Comparison of ENCODE assay signal across 1 cellular context in the genomic region with DNA sequence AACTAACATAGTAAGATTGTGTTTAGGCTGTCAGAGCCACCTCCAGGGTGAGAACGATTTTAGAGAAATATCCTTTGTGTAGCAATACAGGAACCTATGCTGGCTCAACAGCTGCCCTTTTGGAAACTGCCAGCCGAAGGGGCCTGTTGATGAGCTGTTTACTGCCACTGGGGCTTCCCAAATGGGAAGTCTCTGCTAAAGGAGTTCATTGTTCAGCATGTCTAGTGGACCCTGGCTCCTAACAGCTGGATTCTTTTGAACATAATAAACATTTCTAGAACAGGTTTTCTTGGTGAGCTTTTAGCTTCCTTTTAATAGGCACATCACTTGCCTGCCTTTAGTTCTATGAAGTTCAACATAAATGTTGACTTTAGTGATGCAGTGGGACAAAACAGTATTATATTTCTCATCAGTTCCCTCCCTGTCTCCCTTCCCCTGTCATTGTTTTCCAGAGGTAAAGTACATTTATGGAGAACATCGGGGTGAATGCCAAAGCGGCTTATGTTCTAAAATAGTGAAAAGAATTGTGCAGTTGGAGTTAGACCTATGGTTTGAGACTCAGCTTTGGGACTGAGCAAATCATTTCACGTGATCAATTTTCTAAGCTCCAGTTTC.
TF ChIP-seq lines count a peak whose summit lies in the region.

No MANE protein-coding gene starts in this region.

TF ChIP-seq in GM23338, 12 proteins besides CTCF, POLR2A, EP300 and RAD21 (continued from another document):
- TF ChIP-seq, protein P1, sequence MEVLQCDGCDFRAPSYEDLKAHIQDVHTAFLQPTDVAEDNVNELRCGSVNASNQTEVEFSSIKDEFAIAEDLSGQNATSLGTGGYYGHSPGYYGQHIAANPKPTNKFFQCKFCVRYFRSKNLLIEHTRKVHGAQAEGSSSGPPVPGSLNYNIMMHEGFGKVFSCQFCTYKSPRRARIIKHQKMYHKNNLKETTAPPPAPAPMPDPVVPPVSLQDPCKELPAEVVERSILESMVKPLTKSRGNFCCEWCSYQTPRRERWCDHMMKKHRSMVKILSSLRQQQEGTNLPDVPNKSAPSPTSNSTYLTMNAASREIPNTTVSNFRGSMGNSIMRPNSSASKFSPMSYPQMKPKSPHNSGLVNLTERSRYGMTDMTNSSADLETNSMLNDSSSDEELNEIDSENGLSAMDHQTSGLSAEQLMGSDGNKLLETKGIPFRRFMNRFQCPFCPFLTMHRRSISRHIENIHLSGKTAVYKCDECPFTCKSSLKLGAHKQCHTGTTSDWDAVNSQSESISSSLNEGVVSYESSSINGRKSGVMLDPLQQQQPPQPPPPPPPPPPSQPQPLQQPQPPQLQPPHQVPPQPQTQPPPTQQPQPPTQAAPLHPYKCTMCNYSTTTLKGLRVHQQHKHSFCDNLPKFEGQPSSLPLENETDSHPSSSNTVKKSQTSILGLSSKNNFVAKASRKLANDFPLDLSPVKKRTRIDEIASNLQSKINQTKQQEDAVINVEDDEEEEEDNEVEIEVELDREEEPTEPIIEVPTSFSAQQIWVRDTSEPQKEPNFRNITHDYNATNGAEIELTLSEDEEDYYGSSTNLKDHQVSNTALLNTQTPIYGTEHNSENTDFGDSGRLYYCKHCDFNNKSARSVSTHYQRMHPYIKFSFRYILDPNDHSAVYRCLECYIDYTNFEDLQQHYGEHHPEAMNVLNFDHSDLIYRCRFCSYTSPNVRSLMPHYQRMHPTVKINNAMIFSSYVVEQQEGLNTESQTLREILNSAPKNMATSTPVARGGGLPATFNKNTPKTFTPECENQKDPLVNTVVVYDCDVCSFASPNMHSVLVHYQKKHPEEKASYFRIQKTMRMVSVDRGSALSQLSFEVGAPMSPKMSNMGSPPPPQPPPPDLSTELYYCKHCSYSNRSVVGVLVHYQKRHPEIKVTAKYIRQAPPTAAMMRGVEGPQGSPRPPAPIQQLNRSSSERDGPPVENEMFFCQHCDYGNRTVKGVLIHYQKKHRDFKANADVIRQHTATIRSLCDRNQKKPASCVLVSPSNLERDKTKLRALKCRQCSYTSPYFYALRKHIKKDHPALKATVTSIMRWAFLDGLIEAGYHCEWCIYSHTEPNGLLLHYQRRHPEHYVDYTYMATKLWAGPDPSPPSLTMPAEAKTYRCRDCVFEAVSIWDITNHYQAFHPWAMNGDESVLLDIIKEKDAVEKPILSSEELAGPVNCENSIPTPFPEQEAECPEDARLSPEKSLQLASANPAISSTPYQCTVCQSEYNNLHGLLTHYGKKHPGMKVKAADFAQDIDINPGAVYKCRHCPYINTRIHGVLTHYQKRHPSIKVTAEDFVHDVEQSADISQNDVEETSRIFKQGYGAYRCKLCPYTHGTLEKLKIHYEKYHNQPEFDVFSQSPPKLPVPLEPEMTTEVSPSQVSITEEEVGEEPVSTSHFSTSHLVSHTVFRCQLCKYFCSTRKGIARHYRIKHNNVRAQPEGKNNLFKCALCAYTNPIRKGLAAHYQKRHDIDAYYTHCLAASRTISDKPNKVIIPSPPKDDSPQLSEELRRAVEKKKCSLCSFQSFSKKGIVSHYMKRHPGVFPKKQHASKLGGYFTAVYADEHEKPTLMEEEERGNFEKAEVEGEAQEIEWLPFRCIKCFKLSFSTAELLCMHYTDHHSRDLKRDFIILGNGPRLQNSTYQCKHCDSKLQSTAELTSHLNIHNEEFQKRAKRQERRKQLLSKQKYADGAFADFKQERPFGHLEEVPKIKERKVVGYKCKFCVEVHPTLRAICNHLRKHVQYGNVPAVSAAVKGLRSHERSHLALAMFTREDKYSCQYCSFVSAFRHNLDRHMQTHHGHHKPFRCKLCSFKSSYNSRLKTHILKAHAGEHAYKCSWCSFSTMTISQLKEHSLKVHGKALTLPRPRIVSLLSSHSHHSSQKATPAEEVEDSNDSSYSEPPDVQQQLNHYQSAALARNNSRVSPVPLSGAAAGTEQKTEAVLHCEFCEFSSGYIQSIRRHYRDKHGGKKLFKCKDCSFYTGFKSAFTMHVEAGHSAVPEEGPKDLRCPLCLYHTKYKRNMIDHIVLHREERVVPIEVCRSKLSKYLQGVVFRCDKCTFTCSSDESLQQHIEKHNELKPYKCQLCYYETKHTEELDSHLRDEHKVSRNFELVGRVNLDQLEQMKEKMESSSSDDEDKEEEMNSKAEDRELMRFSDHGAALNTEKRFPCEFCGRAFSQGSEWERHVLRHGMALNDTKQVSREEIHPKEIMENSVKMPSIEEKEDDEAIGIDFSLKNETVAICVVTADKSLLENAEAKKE (CRISPR knock-in tag; IDR thresholded peaks at IDR 0.05) = no peak
- TF ChIP-seq JUNB (IDR thresholded peaks at IDR 0.05; ENCODE audit: unreplicated experiment) (no peak), EZH2 (IDR thresholded peaks at IDR 0.05; ENCODE audit: low read depth, unreplicated experiment) (no peak), STAT1 (IDR thresholded peaks at IDR 0.05; ENCODE audit: unreplicated experiment) (no peak), EZH2phosphoT487 (IDR thresholded peaks at IDR 0.05; ENCODE audit: unreplicated experiment) (no peak), POLR2AphosphoS5 (IDR thresholded peaks at IDR 0.05; ENCODE audit: low read depth) (no peak), ZNF331 (CRISPR knock-in tag; IDR thresholded peaks at IDR 0.05; ENCODE audit: low read depth) (no peak), NANOG (IDR thresholded peaks at IDR 0.05; ENCODE audit: borderline replicate concordance) (no peak)
- TF ChIP-seq, protein P2, sequence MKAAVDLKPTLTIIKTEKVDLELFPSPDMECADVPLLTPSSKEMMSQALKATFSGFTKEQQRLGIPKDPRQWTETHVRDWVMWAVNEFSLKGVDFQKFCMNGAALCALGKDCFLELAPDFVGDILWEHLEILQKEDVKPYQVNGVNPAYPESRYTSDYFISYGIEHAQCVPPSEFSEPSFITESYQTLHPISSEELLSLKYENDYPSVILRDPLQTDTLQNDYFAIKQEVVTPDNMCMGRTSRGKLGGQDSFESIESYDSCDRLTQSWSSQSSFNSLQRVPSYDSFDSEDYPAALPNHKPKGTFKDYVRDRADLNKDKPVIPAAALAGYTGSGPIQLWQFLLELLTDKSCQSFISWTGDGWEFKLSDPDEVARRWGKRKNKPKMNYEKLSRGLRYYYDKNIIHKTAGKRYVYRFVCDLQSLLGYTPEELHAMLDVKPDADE (IDR thresholded peaks at IDR 0.05) = no peak
- TF ChIP-seq, protein P3, sequence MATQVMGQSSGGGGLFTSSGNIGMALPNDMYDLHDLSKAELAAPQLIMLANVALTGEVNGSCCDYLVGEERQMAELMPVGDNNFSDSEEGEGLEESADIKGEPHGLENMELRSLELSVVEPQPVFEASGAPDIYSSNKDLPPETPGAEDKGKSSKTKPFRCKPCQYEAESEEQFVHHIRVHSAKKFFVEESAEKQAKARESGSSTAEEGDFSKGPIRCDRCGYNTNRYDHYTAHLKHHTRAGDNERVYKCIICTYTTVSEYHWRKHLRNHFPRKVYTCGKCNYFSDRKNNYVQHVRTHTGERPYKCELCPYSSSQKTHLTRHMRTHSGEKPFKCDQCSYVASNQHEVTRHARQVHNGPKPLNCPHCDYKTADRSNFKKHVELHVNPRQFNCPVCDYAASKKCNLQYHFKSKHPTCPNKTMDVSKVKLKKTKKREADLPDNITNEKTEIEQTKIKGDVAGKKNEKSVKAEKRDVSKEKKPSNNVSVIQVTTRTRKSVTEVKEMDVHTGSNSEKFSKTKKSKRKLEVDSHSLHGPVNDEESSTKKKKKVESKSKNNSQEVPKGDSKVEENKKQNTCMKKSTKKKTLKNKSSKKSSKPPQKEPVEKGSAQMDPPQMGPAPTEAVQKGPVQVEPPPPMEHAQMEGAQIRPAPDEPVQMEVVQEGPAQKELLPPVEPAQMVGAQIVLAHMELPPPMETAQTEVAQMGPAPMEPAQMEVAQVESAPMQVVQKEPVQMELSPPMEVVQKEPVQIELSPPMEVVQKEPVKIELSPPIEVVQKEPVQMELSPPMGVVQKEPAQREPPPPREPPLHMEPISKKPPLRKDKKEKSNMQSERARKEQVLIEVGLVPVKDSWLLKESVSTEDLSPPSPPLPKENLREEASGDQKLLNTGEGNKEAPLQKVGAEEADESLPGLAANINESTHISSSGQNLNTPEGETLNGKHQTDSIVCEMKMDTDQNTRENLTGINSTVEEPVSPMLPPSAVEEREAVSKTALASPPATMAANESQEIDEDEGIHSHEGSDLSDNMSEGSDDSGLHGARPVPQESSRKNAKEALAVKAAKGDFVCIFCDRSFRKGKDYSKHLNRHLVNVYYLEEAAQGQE (IDR thresholded peaks at IDR 0.05; ENCODE audit: unreplicated experiment) = no peak
